ENCODE assay signal across 22 cellular contexts in genomic region chr6:107217248-107217647, GRCh38.
"Had no signal": no experiment of that assay in that cellular context is flagged by ENCODE, and none has a peak within 500 bp of the region (broad histone marks: within the 10 kb centered on the region; RNA-seq: fewer than 3 reads in every experiment).

No MANE protein-coding gene starts in this region.

- H3K36me3 ChIP-seq: cardiac muscle cell, esophagus squamous epithelium, gastrocnemius medialis, lower lobe of right lung, upper lobe of right lung had no signal

- H3K4me3 ChIP-seq: body of pancreas, cardiac muscle cell, esophagus squamous epithelium, gastrocnemius medialis, lower lobe of right lung, psoas muscle, upper lobe of right lung had no signal

- H3K9me3 ChIP-seq: body of pancreas, esophagus squamous epithelium, gastrocnemius medialis, lower lobe of right lung, psoas muscle, upper lobe of right lung had no signal

- ATAC-seq: activated T-cell treated with anti-CD3 and anti-CD28 coated beads, Interleukin-2, amount 50 U/mL, for 72 hours; body of pancreas; gastrocnemius medialis; left cardiac atrium; lower lobe of right lung; naive thymus-derived CD4-positive, alpha-beta T cell; psoas muscle; right cardiac atrium; upper lobe of right lung had no signal

- H3K27ac ChIP-seq: body of pancreas, cardiac muscle cell, esophagus squamous epithelium, gastrocnemius medialis, lower lobe of right lung, psoas muscle, upper lobe of right lung had no signal

- DNase-seq: activated CD4-positive, alpha-beta memory T cell treated with anti-CD3 and anti-CD28 coated beads for 36 hours; activated CD4-positive, alpha-beta T cell treated with anti-CD3 and anti-CD28 coated beads for 48 hours; activated effector memory CD4-positive, alpha-beta T cell treated with Interleukin-2 at 50 U/mL for 16 hours; activated naive CD4-positive, alpha-beta T cell treated with anti-CD3 and anti-CD28 coated beads for 36 hours; activated T-cell treated with anti-CD3 and anti-CD28 coated beads, Interleukin-2, amount 50 U/mL, for 72 hours; body of pancreas; cortex of kidney; endodermal cell; esophagus squamous epithelium; gastrocnemius medialis; head of caudate nucleus; islet precursor cell; left cardiac atrium; lower lobe of right lung; naive thymus-derived CD4-positive, alpha-beta T cell; psoas muscle; right cardiac atrium; stimulated activated CD4-positive, alpha-beta T cell treated with anti-CD3 and anti-CD28 coated beads, Interleukin-4, amount 100 ng/mL, for 24 hours; stimulated activated naive CD4-positive, alpha-beta T cell treated with Interleukin-2 at 50 U/mL for 16 hours; T1000; upper lobe of right lung had no signal

- H3K4me1 ChIP-seq: body of pancreas, esophagus squamous epithelium, gastrocnemius medialis, lower lobe of right lung, psoas muscle, upper lobe of right lung had no signal

- H3K27me3 ChIP-seq: body of pancreas, cardiac muscle cell, esophagus squamous epithelium, gastrocnemius medialis, upper lobe of right lung had no signal
